15 cellular contexts compared by ENCODE assay signal in the genomic region with DNA sequence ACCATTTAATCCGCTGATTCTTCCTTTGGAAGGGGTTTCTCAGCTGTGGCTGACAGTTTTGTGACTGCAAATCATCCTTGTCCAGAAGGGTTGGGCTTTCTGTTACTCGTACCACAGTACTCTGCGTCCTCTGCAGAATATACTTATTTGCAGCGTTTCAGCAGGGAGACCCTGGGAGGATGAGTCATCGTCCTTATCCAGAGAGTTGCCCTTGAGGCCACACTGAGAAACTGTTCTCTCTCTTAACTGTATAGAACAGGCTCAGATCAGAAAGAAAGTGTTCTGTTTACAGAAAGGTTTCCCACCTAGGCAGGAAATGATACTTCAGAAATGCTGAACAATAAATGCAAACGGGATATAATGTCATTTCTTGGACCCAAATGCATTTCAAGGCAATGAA. TPM values are rescaled to one million over a fixed set of nuclear protein-coding genes. Genes with fewer than 3 reads are reported as not detected.
DNase-seq lines count a peak whose midpoint lies in the region; ATAC-seq, FAIRE-seq and TF ChIP-seq lines count a peak whose summit lies in the region.
"Had no signal": no experiment of that assay in that cellular context is flagged by ENCODE, and none has a peak within 500 bp of the region (broad histone marks: within the 10 kb centered on the region; RNA-seq: fewer than 3 reads in every experiment).

No MANE protein-coding gene starts in this region.

- H4K8ac ChIP-seq in H1 (ENCODE audit: extremely low read depth, insufficient read depth, low read length) (no peak overlapping the region), mesendoderm (ENCODE audit: low read depth, low read length) (no peak overlapping the region)

- H2AK5ac ChIP-seq in H1 (ENCODE audit: low read depth, low read length) (no peak overlapping the region), mesendoderm (ENCODE audit: low read length) (no peak overlapping the region)

- TF ChIP-seq RAD21 in H1 (IDR thresholded peaks at IDR 0.05 in 1 of 2, conservative IDR thresholded peaks at IDR 0.05 in 1 of 2; ENCODE audit: low read depth in 2 of 2, low read length in 2 of 2), result no peak

- H3K4me1 ChIP-seq in NT2/D1 (ENCODE audit: insufficient read depth, insufficient read length) (no peaks in the 10 kb centered on the region), H1 (replicated peaks in 1 of 4; ENCODE audit: control insufficient read depth in 3 of 4, insufficient read depth in 4 of 4, low read length in 3 of 4) (no peaks in the 10 kb centered on the region), mesendoderm (ENCODE audit: control insufficient read depth, low read depth, low read length) (no peaks in the 10 kb centered on the region), upper lobe of right lung (no peaks in the 10 kb centered on the region)
- H3K4me1 ChIP-seq: right atrium auricular region, transverse colon had no signal

- H3K23me2 ChIP-seq in H1 (ENCODE audit: low read depth, low read length), result no peaks in the 10 kb centered on the region

- no peak overlapping the region for H4K91ac ChIP-seq in H1 (replicated peaks; ENCODE audit: insufficient read length, low read length)

- H2BK120ac ChIP-seq in H1 (replicated peaks; ENCODE audit: low read depth, low read length) (no peak overlapping the region), mesendoderm (ENCODE audit: low read depth, low read length) (no peak overlapping the region)

- no peak for TF ChIP-seq POLR2A in H1 (IDR thresholded peaks at IDR 0.05; ENCODE audit: control extremely low read depth in 1 of 2, low read depth in 2 of 2, low read length in 2 of 2)

- POLR2A ChIA-PET in H1 (lab: Charles Lee; ENCODE audit: partially characterized antibody), result no interaction called here

- H3K27ac ChIP-seq in H1 (ENCODE audit: low read depth, low read length) (no peak overlapping the region), mesendoderm (ENCODE audit: low read depth, low read length) (no peak overlapping the region), upper lobe of right lung (no peak overlapping the region)
- H3K27ac ChIP-seq: right atrium auricular region, transverse colon, VCaP had no signal

- H3K27me3 ChIP-seq in NT2/D1 (ENCODE audit: insufficient read depth, insufficient read length), result no peaks in the 10 kb centered on the region
- H3K27me3 ChIP-seq in H1 (replicated peaks in 1 of 4; ENCODE audit: control insufficient read depth in 3 of 4, extremely low read depth in 1 of 4, insufficient read depth in 3 of 4, low read length in 3 of 4), result no peaks in the 10 kb centered on the region
- H3K27me3 ChIP-seq in mesendoderm (ENCODE audit: insufficient read depth, low read length, poor library complexity), result no peaks in the 10 kb centered on the region
- H3K27me3 ChIP-seq in upper lobe of right lung, result no peaks in the 10 kb centered on the region
- H3K27me3 ChIP-seq: right atrium auricular region, transverse colon had no signal

- H3K36me3 ChIP-seq in NT2/D1 (ENCODE audit: insufficient read depth, insufficient read length, low read length) (no peaks in the 10 kb centered on the region), H1 (ENCODE audit: control insufficient read depth in 2 of 4, insufficient read depth in 4 of 4, low read length in 3 of 4) (no peaks in the 10 kb centered on the region), mesendoderm (ENCODE audit: control insufficient read depth, insufficient read depth, low read length) (no peaks in the 10 kb centered on the region), upper lobe of right lung (no peaks in the 10 kb centered on the region)
- H3K36me3 ChIP-seq: right atrium auricular region, transverse colon had no signal

- H3K4me2 ChIP-seq in H1 (ENCODE audit: insufficient read depth in 1 of 2, low read depth in 2 of 2, low read length in 2 of 2) (no peak overlapping the region), mesendoderm (ENCODE audit: low read length) (no peak overlapping the region)

- no peak for FAIRE-seq in H1 (lab: Jason Lieb, UNC)

- H3K4ac ChIP-seq in H1 (replicated peaks; ENCODE audit: insufficient read length, low read depth, low read length) (no peak overlapping the region), mesendoderm (ENCODE audit: low read depth, low read length) (no peak overlapping the region)

- 71% methylated on average over 6 of the region's 6 CpGs; no CpG with 5 or more reads in 1 of the 2 experiments for WGBS in H1 (ENCODE audit: extremely low coverage in 1 of 2, insufficient coverage in 1 of 2, insufficient read length in 1 of 2, insufficient replicate concordance in 2 of 2, low coverage in 1 of 2, low lambda C conversion rate in 2 of 2, missing lambda C conversion rate in 1 of 2), 2 experiments
- no CpG with 5 or more reads among the region's 6 CpGs for WGBS in mesendoderm (ENCODE audit: extremely low coverage, insufficient coverage, low lambda C conversion rate)

- no peak overlapping the region for H2BK5ac ChIP-seq in H1 (ENCODE audit: low read depth, low read length)
- no peak overlapping the region for H2BK5ac ChIP-seq in mesendoderm (ENCODE audit: low read length)

- H3K79me1 ChIP-seq in H1 (ENCODE audit: low read depth, low read length) (no peaks in the 10 kb centered on the region), mesendoderm (ENCODE audit: low read length) (no peaks in the 10 kb centered on the region)

- no peak overlapping the region for H2BK15ac ChIP-seq in H1 (ENCODE audit: low read length)
- H2BK15ac ChIP-seq in mesendoderm (replicated peaks; ENCODE audit: low read depth), result no peak overlapping the region

- H4K20me1 ChIP-seq in H1 (replicated peaks in 1 of 2; ENCODE audit: control insufficient read depth in 1 of 2, insufficient read depth in 2 of 2, low read length in 2 of 2), result no peaks in the 10 kb centered on the region

- H3K56ac ChIP-seq in H1 (replicated peaks; ENCODE audit: insufficient read length, low read depth, low read length), result no peak overlapping the region
- no peak overlapping the region for H3K56ac ChIP-seq in mesendoderm (ENCODE audit: low read length)

- H3K9ac ChIP-seq in NT2/D1 (ENCODE audit: insufficient read length, low read depth), result no peak overlapping the region
- no peak overlapping the region for H3K9ac ChIP-seq in H1 (replicated peaks in 1 of 4; ENCODE audit: extremely low read depth in 1 of 4, low read depth in 3 of 4, low read length in 3 of 4)
- no peak overlapping the region for H3K9ac ChIP-seq in mesendoderm (ENCODE audit: low read length)

- H4K5ac ChIP-seq in H1 (ENCODE audit: insufficient read length, low read depth, low read length) (no peak overlapping the region), mesendoderm (ENCODE audit: low read length) (no peak overlapping the region)

- no peaks in the 10 kb centered on the region for H3K79me2 ChIP-seq in H1 (ENCODE audit: control insufficient read depth in 1 of 2, insufficient read depth in 2 of 2, low read length in 2 of 2)
- H3K79me2 ChIP-seq in mesendoderm (ENCODE audit: control insufficient read depth, insufficient read depth, low read length), result no peaks in the 10 kb centered on the region

- TF ChIP-seq CTCF in H1 (IDR thresholded peaks at IDR 0.05; ENCODE audit: control extremely low read depth in 1 of 3, insufficient read depth in 1 of 3, low read depth in 1 of 3, low read length in 3 of 3), result no peak
- no peak for TF ChIP-seq CTCF in upper lobe of right lung (IDR thresholded peaks at IDR 0.05)

- H3K18ac ChIP-seq in H1 (ENCODE audit: extremely low read depth, low read length), result no peak overlapping the region
- no peak overlapping the region for H3K18ac ChIP-seq in mesendoderm (ENCODE audit: low read length)

- H3K23ac ChIP-seq in H1 (ENCODE audit: insufficient read length) (no peak overlapping the region), mesendoderm (ENCODE audit: low read length) (no peak overlapping the region)

- no peak overlapping the region for H2AFZ ChIP-seq in H1 (ENCODE audit: low read length)

- H2BK12ac ChIP-seq in H1 (ENCODE audit: low read depth, low read length), result no peak overlapping the region

- intact Hi-C loops in upper lobe of right lung (cut with DNase I), result no loop called here

- ATAC-seq in upper lobe of right lung, result no peak

- CTCF ChIA-PET in H1 (lab: Charles Lee; ENCODE audit: partially characterized antibody), result no interaction called here

- TF ChIP-seq EP300 in H1 (IDR thresholded peaks at IDR 0.05; ENCODE audit: borderline replicate concordance in 1 of 2, low read depth in 2 of 2, low read length in 2 of 2), result no peak

- no peak overlapping the region for H3K4me3 ChIP-seq in NT2/D1 (ENCODE audit: insufficient read length, low read depth)
- no peak overlapping the region for H3K4me3 ChIP-seq in H1 (ENCODE audit: extremely low read depth in 1 of 4, insufficient read depth in 2 of 4, low read depth in 3 of 4, low read length in 4 of 4)
- no peak overlapping the region for H3K4me3 ChIP-seq in mesendoderm (ENCODE audit: low read length)
- no peak overlapping the region for H3K4me3 ChIP-seq in upper lobe of right lung
- H3K4me3 ChIP-seq: right atrium auricular region, transverse colon had no signal

- H2BK20ac ChIP-seq in H1 (ENCODE audit: low read length), result no peak overlapping the region

- H3K9me3 ChIP-seq in NT2/D1 (ENCODE audit: insufficient read depth, low read length) (no peaks in the 10 kb centered on the region), H1 (ENCODE audit: insufficient read depth in 2 of 2, low read depth in 1 of 2, low read length in 1 of 2) (no peaks in the 10 kb centered on the region), upper lobe of right lung (no peaks in the 10 kb centered on the region)
- H3K9me3 ChIP-seq: right atrium auricular region, transverse colon had no signal

- DNase-seq in ELF-1 (ENCODE audit: low read depth, low spot score), result peak; percentile 31
- peak; percentile 11 for DNase-seq in NT2/D1 (ENCODE audit: low read depth, low spot score)
- no peak for DNase-seq in H1 (ENCODE audit: low read depth in 1 of 2, low spot score in 2 of 2)
- peak; percentile 53 for DNase-seq in mesendoderm
- no peak for DNase-seq in NCI-H1105 treated with DMSO at 0.1 percent for 48 hours (lab: John Stamatoyannopoulos, UW)
- DNase-seq in upper lobe of right lung, result no peak
- no peak for DNase-seq in COR-L47 (lab: John Stamatoyannopoulos, UW)
- no peak for DNase-seq in NK-92 (lab: John Stamatoyannopoulos, UW; ENCODE audit: unreplicated experiment)
- DNase-seq: CD4-positive, alpha-beta memory T cell; head of caudate nucleus; NCI-H1436; transverse colon had no signal

- H3K14ac ChIP-seq in H1 (ENCODE audit: insufficient read length), result no peak overlapping the region

TF ChIP-seq in H1, 55 proteins besides CTCF, POLR2A, EP300 and RAD21 (continues in another document):
- TF ChIP-seq JUND (IDR thresholded peaks at IDR 0.05; ENCODE audit: low read length), result peak; percentile 74; the same call in 1 of the 2 replicates

RNA-seq across cellular contexts. Expression of a gene that starts 47.7 kb away (rescaled TPM):
- total RNA-seq in H1 (2021; fragmentation: NEBNext Ultra II Directional; extraction: Animal tissue kit (Norgen Biotek cat#: 25700)), result not detected in 2 replicates
- not detected in 2 replicates for polyA plus RNA-seq in H1 (2011; rRNA removed)
- not detected for polyA plus RNA-seq in H1 (2011; cell fraction: cytosol; rRNA removed)
- polyA plus RNA-seq in H1 (2011; cell fraction: nucleus; rRNA removed), result not detected
- polyA plus RNA-seq in H1 (2012, experiment 1 of 2), result not detected in 4 replicates
- polyA plus RNA-seq in H1 (2012, experiment 2 of 2), result not detected
- polyA plus RNA-seq in H1 (2013, experiment 1 of 2), result not detected
- not detected for polyA plus RNA-seq in H1 (2013, experiment 2 of 2)
- not detected in 2 replicates for polyA minus RNA-seq in H1 (2011; rRNA and poly(A)+ RNA removed)
- not detected for polyA minus RNA-seq in H1 (2011; cell fraction: cytosol; rRNA and poly(A)+ RNA removed)
- not detected for polyA minus RNA-seq in H1 (2011; cell fraction: nucleus; rRNA and poly(A)+ RNA removed)
- not detected for polyA plus RNA-seq in mesendoderm (2013, experiment 1 of 2)
- polyA plus RNA-seq in mesendoderm (2013, experiment 2 of 2), result not detected
- not detected for total RNA-seq in upper lobe of right lung
- total RNA-seq: CD4-positive, alpha-beta memory T cell; mononuclear cell; right atrium auricular region; transverse colon had no signal
- polyA plus RNA-seq: CD4-positive, alpha-beta memory T cell had no signal

Comparison
In these comparisons a context has a peak if more than half of its experiments do, and no peak if none do; other contexts are left out.
1. DNase-seq: peak in ELF-1 (single experiment), NT2/D1 (single experiment) and mesendoderm (single experiment); none in H1 (0 of 2), NCI-H1105 treated with DMSO at 0.1 percent for 48 hours (single experiment), upper lobe of right lung (single experiment), COR-L47 (single experiment) and NK-92 (single experiment).